1 cellular context compared by ENCODE assay signal in the genomic region with DNA sequence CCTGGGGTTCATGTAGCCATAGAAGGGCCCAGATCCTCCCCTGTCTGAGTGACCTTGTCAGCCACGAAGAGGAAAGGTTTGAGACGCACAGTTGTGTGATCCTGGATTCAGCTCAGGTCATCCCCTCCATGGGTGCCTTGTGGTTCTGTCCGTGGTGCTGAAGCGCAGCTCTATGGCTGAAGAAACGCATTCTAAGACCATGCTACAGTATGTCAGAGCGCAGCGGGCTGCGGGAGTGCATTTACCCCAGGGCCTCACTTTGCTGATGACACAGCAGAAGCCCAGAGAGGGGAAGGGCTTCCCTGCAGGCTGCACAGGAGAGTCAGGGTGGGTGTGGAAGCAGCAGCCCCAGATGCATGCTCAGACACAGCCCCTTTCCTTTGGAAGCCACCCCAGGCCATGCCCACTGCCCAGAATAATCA.
A peak's percentile ranks its signal among the peaks of the same experiment; 100 is the strongest.
TF ChIP-seq lines count a peak whose summit lies in the region.

No MANE protein-coding gene starts in this region.

TF ChIP-seq in K562, 482 proteins besides CTCF, POLR2A, EP300 and RAD21 (continued from another document and continues in another):
- TF ChIP-seq KAT8 (IDR thresholded peaks at IDR 0.05; ENCODE audit: low read depth) (no peak), NR2C1 (IDR thresholded peaks at IDR 0.05) (no peak), NR2C1 (tag; IDR thresholded peaks at IDR 0.05) (0 out of 2 replicates have a peak, but pooled peaks have one; percentile 23), ZNF232 (CRISPR knock-in tag; IDR thresholded peaks at IDR 0.05) (peak; percentile 89), BHLHE40 (IDR thresholded peaks at IDR 0.05; ENCODE audit: low read length) (no peak), FOXP1 (CRISPR knock-in tag; IDR thresholded peaks at IDR 0.05) (0 out of 2 replicates have a peak, but pooled peaks have one; percentile 41), PPARD (CRISPR knock-in tag; IDR thresholded peaks at IDR 0.05) (no peak), FIP1L1 (IDR thresholded peaks at IDR 0.05; ENCODE audit: low read depth, low read length, poor library complexity, severe bottlenecking) (no peak), NCOA6 (IDR thresholded peaks at IDR 0.05) (no peak), ETV1 (tag; conservative IDR thresholded peaks at IDR 0.05; ENCODE audit: low read depth) (no peak), GTF2E2 (tag; IDR thresholded peaks at IDR 0.05) (no peak), NUFIP1 (IDR thresholded peaks at IDR 0.05; ENCODE audit: partially characterized antibody) (no peak), BRD9 (IDR thresholded peaks at IDR 0.05; ENCODE audit: low read depth, partially characterized antibody) (no peak), HMGN3 (IDR thresholded peaks at IDR 0.05; ENCODE audit: borderline replicate concordance, extremely low read depth, insufficient read length, low read depth, low read length) (no peak)
- TF ChIP-seq, protein P1, sequence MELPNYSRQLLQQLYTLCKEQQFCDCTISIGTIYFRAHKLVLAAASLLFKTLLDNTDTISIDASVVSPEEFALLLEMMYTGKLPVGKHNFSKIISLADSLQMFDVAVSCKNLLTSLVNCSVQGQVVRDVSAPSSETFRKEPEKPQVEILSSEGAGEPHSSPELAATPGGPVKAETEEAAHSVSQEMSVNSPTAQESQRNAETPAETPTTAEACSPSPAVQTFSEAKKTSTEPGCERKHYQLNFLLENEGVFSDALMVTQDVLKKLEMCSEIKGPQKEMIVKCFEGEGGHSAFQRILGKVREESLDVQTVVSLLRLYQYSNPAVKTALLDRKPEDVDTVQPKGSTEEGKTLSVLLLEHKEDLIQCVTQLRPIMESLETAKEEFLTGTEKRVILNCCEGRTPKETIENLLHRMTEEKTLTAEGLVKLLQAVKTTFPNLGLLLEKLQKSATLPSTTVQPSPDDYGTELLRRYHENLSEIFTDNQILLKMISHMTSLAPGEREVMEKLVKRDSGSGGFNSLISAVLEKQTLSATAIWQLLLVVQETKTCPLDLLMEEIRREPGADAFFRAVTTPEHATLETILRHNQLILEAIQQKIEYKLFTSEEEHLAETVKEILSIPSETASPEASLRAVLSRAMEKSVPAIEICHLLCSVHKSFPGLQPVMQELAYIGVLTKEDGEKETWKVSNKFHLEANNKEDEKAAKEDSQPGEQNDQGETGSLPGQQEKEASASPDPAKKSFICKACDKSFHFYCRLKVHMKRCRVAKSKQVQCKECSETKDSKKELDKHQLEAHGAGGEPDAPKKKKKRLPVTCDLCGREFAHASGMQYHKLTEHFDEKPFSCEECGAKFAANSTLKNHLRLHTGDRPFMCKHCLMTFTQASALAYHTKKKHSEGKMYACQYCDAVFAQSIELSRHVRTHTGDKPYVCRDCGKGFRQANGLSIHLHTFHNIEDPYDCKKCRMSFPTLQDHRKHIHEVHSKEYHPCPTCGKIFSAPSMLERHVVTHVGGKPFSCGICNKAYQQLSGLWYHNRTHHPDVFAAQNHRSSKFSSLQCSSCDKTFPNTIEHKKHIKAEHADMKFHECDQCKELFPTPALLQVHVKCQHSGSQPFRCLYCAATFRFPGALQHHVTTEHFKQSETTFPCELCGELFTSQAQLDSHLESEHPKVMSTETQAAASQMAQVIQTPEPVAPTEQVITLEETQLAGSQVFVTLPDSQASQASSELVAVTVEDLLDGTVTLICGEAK (IDR thresholded peaks at IDR 0.05) = 0 out of 2 replicates have a peak, but pooled peaks have one; percentile 27
- TF ChIP-seq, protein P1 (CRISPR knock-in tag; IDR thresholded peaks at IDR 0.05) = no peak
- TF ChIP-seq, protein P2, sequence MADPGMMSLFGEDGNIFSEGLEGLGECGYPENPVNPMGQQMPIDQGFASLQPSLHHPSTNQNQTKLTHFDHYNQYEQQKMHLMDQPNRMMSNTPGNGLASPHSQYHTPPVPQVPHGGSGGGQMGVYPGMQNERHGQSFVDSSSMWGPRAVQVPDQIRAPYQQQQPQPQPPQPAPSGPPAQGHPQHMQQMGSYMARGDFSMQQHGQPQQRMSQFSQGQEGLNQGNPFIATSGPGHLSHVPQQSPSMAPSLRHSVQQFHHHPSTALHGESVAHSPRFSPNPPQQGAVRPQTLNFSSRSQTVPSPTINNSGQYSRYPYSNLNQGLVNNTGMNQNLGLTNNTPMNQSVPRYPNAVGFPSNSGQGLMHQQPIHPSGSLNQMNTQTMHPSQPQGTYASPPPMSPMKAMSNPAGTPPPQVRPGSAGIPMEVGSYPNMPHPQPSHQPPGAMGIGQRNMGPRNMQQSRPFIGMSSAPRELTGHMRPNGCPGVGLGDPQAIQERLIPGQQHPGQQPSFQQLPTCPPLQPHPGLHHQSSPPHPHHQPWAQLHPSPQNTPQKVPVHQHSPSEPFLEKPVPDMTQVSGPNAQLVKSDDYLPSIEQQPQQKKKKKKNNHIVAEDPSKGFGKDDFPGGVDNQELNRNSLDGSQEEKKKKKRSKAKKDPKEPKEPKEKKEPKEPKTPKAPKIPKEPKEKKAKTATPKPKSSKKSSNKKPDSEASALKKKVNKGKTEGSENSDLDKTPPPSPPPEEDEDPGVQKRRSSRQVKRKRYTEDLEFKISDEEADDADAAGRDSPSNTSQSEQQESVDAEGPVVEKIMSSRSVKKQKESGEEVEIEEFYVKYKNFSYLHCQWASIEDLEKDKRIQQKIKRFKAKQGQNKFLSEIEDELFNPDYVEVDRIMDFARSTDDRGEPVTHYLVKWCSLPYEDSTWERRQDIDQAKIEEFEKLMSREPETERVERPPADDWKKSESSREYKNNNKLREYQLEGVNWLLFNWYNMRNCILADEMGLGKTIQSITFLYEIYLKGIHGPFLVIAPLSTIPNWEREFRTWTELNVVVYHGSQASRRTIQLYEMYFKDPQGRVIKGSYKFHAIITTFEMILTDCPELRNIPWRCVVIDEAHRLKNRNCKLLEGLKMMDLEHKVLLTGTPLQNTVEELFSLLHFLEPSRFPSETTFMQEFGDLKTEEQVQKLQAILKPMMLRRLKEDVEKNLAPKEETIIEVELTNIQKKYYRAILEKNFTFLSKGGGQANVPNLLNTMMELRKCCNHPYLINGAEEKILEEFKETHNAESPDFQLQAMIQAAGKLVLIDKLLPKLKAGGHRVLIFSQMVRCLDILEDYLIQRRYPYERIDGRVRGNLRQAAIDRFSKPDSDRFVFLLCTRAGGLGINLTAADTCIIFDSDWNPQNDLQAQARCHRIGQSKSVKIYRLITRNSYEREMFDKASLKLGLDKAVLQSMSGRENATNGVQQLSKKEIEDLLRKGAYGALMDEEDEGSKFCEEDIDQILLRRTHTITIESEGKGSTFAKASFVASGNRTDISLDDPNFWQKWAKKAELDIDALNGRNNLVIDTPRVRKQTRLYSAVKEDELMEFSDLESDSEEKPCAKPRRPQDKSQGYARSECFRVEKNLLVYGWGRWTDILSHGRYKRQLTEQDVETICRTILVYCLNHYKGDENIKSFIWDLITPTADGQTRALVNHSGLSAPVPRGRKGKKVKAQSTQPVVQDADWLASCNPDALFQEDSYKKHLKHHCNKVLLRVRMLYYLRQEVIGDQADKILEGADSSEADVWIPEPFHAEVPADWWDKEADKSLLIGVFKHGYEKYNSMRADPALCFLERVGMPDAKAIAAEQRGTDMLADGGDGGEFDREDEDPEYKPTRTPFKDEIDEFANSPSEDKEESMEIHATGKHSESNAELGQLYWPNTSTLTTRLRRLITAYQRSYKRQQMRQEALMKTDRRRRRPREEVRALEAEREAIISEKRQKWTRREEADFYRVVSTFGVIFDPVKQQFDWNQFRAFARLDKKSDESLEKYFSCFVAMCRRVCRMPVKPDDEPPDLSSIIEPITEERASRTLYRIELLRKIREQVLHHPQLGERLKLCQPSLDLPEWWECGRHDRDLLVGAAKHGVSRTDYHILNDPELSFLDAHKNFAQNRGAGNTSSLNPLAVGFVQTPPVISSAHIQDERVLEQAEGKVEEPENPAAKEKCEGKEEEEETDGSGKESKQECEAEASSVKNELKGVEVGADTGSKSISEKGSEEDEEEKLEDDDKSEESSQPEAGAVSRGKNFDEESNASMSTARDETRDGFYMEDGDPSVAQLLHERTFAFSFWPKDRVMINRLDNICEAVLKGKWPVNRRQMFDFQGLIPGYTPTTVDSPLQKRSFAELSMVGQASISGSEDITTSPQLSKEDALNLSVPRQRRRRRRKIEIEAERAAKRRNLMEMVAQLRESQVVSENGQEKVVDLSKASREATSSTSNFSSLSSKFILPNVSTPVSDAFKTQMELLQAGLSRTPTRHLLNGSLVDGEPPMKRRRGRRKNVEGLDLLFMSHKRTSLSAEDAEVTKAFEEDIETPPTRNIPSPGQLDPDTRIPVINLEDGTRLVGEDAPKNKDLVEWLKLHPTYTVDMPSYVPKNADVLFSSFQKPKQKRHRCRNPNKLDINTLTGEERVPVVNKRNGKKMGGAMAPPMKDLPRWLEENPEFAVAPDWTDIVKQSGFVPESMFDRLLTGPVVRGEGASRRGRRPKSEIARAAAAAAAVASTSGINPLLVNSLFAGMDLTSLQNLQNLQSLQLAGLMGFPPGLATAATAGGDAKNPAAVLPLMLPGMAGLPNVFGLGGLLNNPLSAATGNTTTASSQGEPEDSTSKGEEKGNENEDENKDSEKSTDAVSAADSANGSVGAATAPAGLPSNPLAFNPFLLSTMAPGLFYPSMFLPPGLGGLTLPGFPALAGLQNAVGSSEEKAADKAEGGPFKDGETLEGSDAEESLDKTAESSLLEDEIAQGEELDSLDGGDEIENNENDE (IDR thresholded peaks at IDR 0.05; ENCODE audit: low read depth, low read length) = no peak
- TF ChIP-seq, protein P3, sequence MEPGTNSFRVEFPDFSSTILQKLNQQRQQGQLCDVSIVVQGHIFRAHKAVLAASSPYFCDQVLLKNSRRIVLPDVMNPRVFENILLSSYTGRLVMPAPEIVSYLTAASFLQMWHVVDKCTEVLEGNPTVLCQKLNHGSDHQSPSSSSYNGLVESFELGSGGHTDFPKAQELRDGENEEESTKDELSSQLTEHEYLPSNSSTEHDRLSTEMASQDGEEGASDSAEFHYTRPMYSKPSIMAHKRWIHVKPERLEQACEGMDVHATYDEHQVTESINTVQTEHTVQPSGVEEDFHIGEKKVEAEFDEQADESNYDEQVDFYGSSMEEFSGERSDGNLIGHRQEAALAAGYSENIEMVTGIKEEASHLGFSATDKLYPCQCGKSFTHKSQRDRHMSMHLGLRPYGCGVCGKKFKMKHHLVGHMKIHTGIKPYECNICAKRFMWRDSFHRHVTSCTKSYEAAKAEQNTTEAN (CRISPR knock-in tag; IDR thresholded peaks at IDR 0.05) = 0 out of 2 replicates have a peak, but pooled peaks have one; percentile 63
- TF ChIP-seq, protein P4, sequence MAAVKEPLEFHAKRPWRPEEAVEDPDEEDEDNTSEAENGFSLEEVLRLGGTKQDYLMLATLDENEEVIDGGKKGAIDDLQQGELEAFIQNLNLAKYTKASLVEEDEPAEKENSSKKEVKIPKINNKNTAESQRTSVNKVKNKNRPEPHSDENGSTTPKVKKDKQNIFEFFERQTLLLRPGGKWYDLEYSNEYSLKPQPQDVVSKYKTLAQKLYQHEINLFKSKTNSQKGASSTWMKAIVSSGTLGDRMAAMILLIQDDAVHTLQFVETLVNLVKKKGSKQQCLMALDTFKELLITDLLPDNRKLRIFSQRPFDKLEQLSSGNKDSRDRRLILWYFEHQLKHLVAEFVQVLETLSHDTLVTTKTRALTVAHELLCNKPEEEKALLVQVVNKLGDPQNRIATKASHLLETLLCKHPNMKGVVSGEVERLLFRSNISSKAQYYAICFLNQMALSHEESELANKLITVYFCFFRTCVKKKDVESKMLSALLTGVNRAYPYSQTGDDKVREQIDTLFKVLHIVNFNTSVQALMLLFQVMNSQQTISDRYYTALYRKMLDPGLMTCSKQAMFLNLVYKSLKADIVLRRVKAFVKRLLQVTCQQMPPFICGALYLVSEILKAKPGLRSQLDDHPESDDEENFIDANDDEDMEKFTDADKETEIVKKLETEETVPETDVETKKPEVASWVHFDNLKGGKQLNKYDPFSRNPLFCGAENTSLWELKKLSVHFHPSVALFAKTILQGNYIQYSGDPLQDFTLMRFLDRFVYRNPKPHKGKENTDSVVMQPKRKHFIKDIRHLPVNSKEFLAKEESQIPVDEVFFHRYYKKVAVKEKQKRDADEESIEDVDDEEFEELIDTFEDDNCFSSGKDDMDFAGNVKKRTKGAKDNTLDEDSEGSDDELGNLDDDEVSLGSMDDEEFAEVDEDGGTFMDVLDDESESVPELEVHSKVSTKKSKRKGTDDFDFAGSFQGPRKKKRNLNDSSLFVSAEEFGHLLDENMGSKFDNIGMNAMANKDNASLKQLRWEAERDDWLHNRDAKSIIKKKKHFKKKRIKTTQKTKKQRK (IDR thresholded peaks at IDR 0.05; ENCODE audit: borderline replicate concordance, low read depth, low read length) = no peak
